ENCODE assay signal across 27 cellular contexts in the genomic region with DNA sequence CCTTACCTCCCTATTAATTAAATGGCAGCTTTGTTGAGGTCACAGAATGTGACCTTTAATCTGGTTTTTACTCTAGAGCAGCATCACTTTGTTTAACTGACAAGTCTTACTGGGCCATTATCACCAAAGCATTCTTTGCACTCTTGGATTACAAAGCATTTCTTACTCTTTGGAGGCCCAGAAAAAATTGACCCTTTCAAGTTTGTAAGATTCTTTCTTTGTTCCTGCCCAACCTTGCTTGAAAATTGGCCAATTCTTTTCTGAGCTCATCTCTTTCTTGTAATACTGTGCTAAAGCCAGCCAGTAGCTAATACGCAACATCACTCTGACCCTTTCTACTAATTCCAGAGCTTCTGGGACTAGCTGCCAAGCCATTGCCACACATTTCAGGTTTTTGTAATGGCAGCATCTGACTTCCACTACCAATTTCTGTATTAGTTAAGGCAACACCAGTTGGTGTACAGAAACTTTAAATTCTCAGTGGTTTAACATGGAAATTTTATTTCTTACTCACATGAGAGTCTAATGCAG.
"Had no signal": no experiment of that assay in that cellular context is flagged by ENCODE, and none has a peak within 500 bp of the region (broad histone marks: within the 10 kb centered on the region; RNA-seq: fewer than 3 reads in every experiment).

No MANE protein-coding gene starts in this region.

- H3K9me3 ChIP-seq: ascending aorta had no signal

- ATAC-seq: activated CD8-positive, alpha-beta T cell treated with anti-CD3 and anti-CD28 coated beads for 36 hours; activated T-cell treated with anti-CD3 and anti-CD28 coated beads, Interleukin-2, amount 50 U/mL, for 72 hours; activated T-helper 17 cell treated with anti-CD3 and anti-CD28 coated beads, Interleukin-2, amount 50 U/mL, for 72 hours; Right ventricle myocardium inferior had no signal

- H3K27me3 ChIP-seq: ascending aorta had no signal

- H3K36me3 ChIP-seq: ascending aorta had no signal

- H3K27me3 Mint-ChIP-seq: activated CD4-positive, alpha-beta T cell treated with anti-CD3 and anti-CD28 coated beads, Interleukin-2, amount 10 ng/mL, durations not matched to agents 24 days and 14 days; activated CD8-positive, alpha-beta T cell treated with anti-CD3 and anti-CD28 coated beads for 36 hours had no signal

- H3K27ac ChIP-seq: ascending aorta, PC-9, RWPE1 had no signal

- H3K27ac Mint-ChIP-seq: activated CD4-positive, alpha-beta T cell treated with anti-CD3 and anti-CD28 coated beads, Interleukin-2, amount 10 ng/mL, durations not matched to agents 24 days and 14 days; activated CD8-positive, alpha-beta T cell treated with anti-CD3 and anti-CD28 coated beads for 36 hours; activated naive CD8-positive, alpha-beta T cell treated with anti-CD3 and anti-CD28 coated beads for 36 hours; activated T-cell treated with anti-CD3 and anti-CD28 coated beads, Interleukin-2, amount 50 U/mL, for 72 hours; activated T-helper 17 cell treated with anti-CD3 and anti-CD28 coated beads, Interleukin-2, amount 50 U/mL, for 72 hours had no signal

- H3K4me2 ChIP-seq: PC-9 had no signal

- DNase-seq: activated CD4-positive, alpha-beta T cell treated with anti-CD3 and anti-CD28 coated beads, Interleukin-2, amount 10 ng/mL, durations not matched to agents 24 days and 14 days; activated CD4-positive, alpha-beta T cell treated with anti-CD3 and anti-CD28 coated beads, Interleukin-2, amount 50 U/mL, for 4 hours; activated CD8-positive, alpha-beta T cell treated with anti-CD3 and anti-CD28 coated beads for 36 hours; activated effector memory CD4-positive, alpha-beta T cell treated with anti-CD3 and anti-CD28 coated beads, Interleukin-2, amount 50 U/mL, for 16 hours; activated naive CD4-positive, alpha-beta T cell; activated naive CD4-positive, alpha-beta T cell treated with anti-CD3 and anti-CD28 coated beads, Interleukin-2, amount 50 U/mL, for 16 hours; activated naive CD8-positive, alpha-beta T cell treated with anti-CD3 and anti-CD28 coated beads for 36 hours; activated T-cell treated with anti-CD3 and anti-CD28 coated beads, Interleukin-2, amount 50 U/mL, for 1 hour; activated T-cell treated with anti-CD3 and anti-CD28 coated beads, Interleukin-2, amount 50 U/mL, for 72 hours; amygdala; Kasumi-1; KG1; MM.1S; MV-4-11; NCI-H1092; NCI-H1436 treated with DMSO at 0.1 percent for 48 hours; NCI-H1694 treated with DMSO at 0.1 percent for 48 hours; NCI-H2029; NCI-H345; NCI-H524 treated with DMSO at 0.1 percent for 48 hours; PC-9; T-helper 2 cell; T1000 had no signal

- H3K4me1 Mint-ChIP-seq: activated CD4-positive, alpha-beta T cell treated with anti-CD3 and anti-CD28 coated beads, Interleukin-2, amount 10 ng/mL, durations not matched to agents 24 days and 14 days; activated naive CD8-positive, alpha-beta T cell treated with anti-CD3 and anti-CD28 coated beads for 36 hours; activated T-helper 17 cell treated with anti-CD3 and anti-CD28 coated beads, Interleukin-2, amount 50 U/mL, for 72 hours had no signal

- H3K4me3 ChIP-seq: ascending aorta, PC-9 had no signal

- H2AFZ ChIP-seq: PC-9 had no signal

- H3K36me3 Mint-ChIP-seq: activated naive CD8-positive, alpha-beta T cell treated with anti-CD3 and anti-CD28 coated beads for 36 hours had no signal

- H3K9me3 Mint-ChIP-seq: activated CD4-positive, alpha-beta T cell treated with anti-CD3 and anti-CD28 coated beads, Interleukin-2, amount 10 ng/mL, durations not matched to agents 24 days and 14 days; activated CD8-positive, alpha-beta T cell treated with anti-CD3 and anti-CD28 coated beads for 36 hours; activated naive CD8-positive, alpha-beta T cell treated with anti-CD3 and anti-CD28 coated beads for 36 hours; activated T-helper 17 cell treated with anti-CD3 and anti-CD28 coated beads, Interleukin-2, amount 50 U/mL, for 72 hours had no signal

- H3K4me3 Mint-ChIP-seq: activated CD4-positive, alpha-beta T cell treated with anti-CD3 and anti-CD28 coated beads, Interleukin-2, amount 10 ng/mL, durations not matched to agents 24 days and 14 days; activated CD8-positive, alpha-beta T cell treated with anti-CD3 and anti-CD28 coated beads for 36 hours; activated naive CD8-positive, alpha-beta T cell treated with anti-CD3 and anti-CD28 coated beads for 36 hours; activated T-cell treated with anti-CD3 and anti-CD28 coated beads, Interleukin-2, amount 50 U/mL, for 72 hours; activated T-helper 17 cell treated with anti-CD3 and anti-CD28 coated beads, Interleukin-2, amount 50 U/mL, for 72 hours had no signal
